8 cellular contexts compared by ENCODE assay signal in genomic region chr3:128153156-128154011, GRCh38. TPM values are rescaled to one million over a fixed set of nuclear protein-coding genes. Genes with fewer than 3 reads are reported as not detected.
DNase-seq lines count a peak whose midpoint lies in the region; ATAC-seq and TF ChIP-seq lines count a peak whose summit lies in the region.

EEFSEC (plus strand) TSS chr3:128153481; CDS start chr3:128153508, 27 bp downstream.

- CTCF ChIA-PET in CD8-positive, alpha-beta T cell (lab: Charles Lee): interaction anchor here (0.7 to 1.2 kb wide), 4 partner anchors 29 to 271 kb away, joined by 3 read pairs; partner anchors contain the start of gene RUVBL1
- CTCF ChIA-PET in activated CD8-positive, alpha-beta T cell treated with anti-CD3 and anti-CD28 coated beads for 36 hours (lab: Charles Lee): interaction anchor here (1.0 to 2.9 kb wide), 3 partner anchors 20 to 25 kb away, joined by 3 to 13 read pairs (median 3); no protein-coding TSS in a partner anchor

- peaks cover 2% of the 10 kb centered on the region for H3K9me3 Mint-ChIP-seq in CD8-positive, alpha-beta T cell
- peaks cover 3% of the 10 kb centered on the region for H3K9me3 Mint-ChIP-seq in activated CD8-positive, alpha-beta T cell treated with anti-CD3 and anti-CD28 coated beads for 36 hours

- WGBS in ectodermal cell, 2 experiments: 0 to 1% methylated on average over 95 of the region's 95 CpGs

- peak within 1 kb of the TSS; percentile 87 for H3K4me3 Mint-ChIP-seq in CD8-positive, alpha-beta T cell
- peak within 1 kb of the TSS; percentile 80 for H3K4me3 Mint-ChIP-seq in activated CD8-positive, alpha-beta T cell treated with anti-CD3 and anti-CD28 coated beads for 36 hours

- intact Hi-C loops in CD8-positive, alpha-beta T cell (cut with DNase I, micrococcal nuclease): loop anchor here (1.0 to 10.0 kb wide), 9 partner anchors 30 to 1679 kb away; partner anchors contain the start of genes RUVBL1 (in 2 of the 2), ABTB1 (in 1 of the 2), IFT122 (in 1 of the 2) and SEC61A1 (in 1 of the 2)
- intact Hi-C loops in activated CD8-positive, alpha-beta T cell treated with anti-CD3 and anti-CD28 coated beads for 36 hours (cut with micrococcal nuclease): no loop called here

- no peaks in the 10 kb centered on the region for H3K36me3 ChIP-seq in CD8-positive, alpha-beta T cell (ENCODE audit: insufficient read depth, low read length)
- H3K36me3 ChIP-seq in ectodermal cell (ENCODE audit: control insufficient read depth, insufficient read depth, low read length): no peaks in the 10 kb centered on the region

- ATAC-seq in CD8-positive, alpha-beta T cell: peak; percentile 90
- peak; percentile 88 for ATAC-seq in GM19438 (IDR thresholded peaks at IDR 0.05; ENCODE audit: low read depth, unreplicated experiment)
- peak; percentile 70 for ATAC-seq in HG03565 (IDR thresholded peaks at IDR 0.05; ENCODE audit: unreplicated experiment)
- peak; percentile 94 for ATAC-seq in activated CD8-positive, alpha-beta T cell treated with anti-CD3 and anti-CD28 coated beads for 36 hours

- peaks cover 36% of the 10 kb centered on the region for H3K36me3 Mint-ChIP-seq in CD8-positive, alpha-beta T cell
- peaks cover 25% of the 10 kb centered on the region for H3K36me3 Mint-ChIP-seq in activated CD8-positive, alpha-beta T cell treated with anti-CD3 and anti-CD28 coated beads for 36 hours (ENCODE audit: low read depth)

- no peak for TF ChIP-seq CTCF in CD8-positive, alpha-beta T cell (IDR thresholded peaks at IDR 0.05)
- no peak for TF ChIP-seq CTCF in activated CD8-positive, alpha-beta T cell treated with anti-CD3 and anti-CD28 coated beads for 36 hours (IDR thresholded peaks at IDR 0.05)

- peak within 1 kb of the TSS; percentile 74 for H3K4me3 ChIP-seq in CD8-positive, alpha-beta T cell (ENCODE audit: low read depth, low read length)
- peak within 1 kb of the TSS; percentile 63 for H3K4me3 ChIP-seq in ectodermal cell (ENCODE audit: insufficient read depth, low read depth, low read length)

- H3K27me3 Mint-ChIP-seq in CD8-positive, alpha-beta T cell (ENCODE audit: low read depth): no peaks in the 10 kb centered on the region
- H3K27me3 Mint-ChIP-seq in activated CD8-positive, alpha-beta T cell treated with anti-CD3 and anti-CD28 coated beads for 36 hours: no peaks in the 10 kb centered on the region

- peak within 1 kb of the TSS; percentile 65 for H3K27ac ChIP-seq in CD8-positive, alpha-beta T cell (ENCODE audit: low read depth, low read length)
- no peak within 1 kb of the TSS for H3K27ac ChIP-seq in ectodermal cell (ENCODE audit: insufficient read depth, low read depth, low read length, poor library complexity, severe bottlenecking)

- H3K4me1 Mint-ChIP-seq in CD8-positive, alpha-beta T cell (ENCODE audit: low read depth): peaks cover 42% of the 10 kb centered on the region
- H3K4me1 Mint-ChIP-seq in activated CD8-positive, alpha-beta T cell treated with anti-CD3 and anti-CD28 coated beads for 36 hours (ENCODE audit: low read depth): peaks cover 12% of the 10 kb centered on the region

- POLR2A ChIA-PET in CD8-positive, alpha-beta T cell (lab: Charles Lee): interaction anchor here (0.6 to 2.2 kb wide), 8 partner anchors 30 to 1678 kb away, joined by 3 to 21 read pairs (median 3); partner anchors contain the start of genes RUVBL1 and SEC61A1
- POLR2A ChIA-PET in activated CD8-positive, alpha-beta T cell treated with anti-CD3 and anti-CD28 coated beads for 36 hours (lab: Charles Lee): interaction anchor here (0.6 to 2.9 kb wide), 9 partner anchors 9 to 153 kb away, joined by 3 to 20 read pairs (median 3); partner anchors contain the start of gene RUVBL1

- H3K27ac Mint-ChIP-seq in CD8-positive, alpha-beta T cell: peak within 1 kb of the TSS; percentile 89
- peak within 1 kb of the TSS; percentile 97 for H3K27ac Mint-ChIP-seq in activated CD8-positive, alpha-beta T cell treated with anti-CD3 and anti-CD28 coated beads for 36 hours

- H3K4me1 ChIP-seq in CD8-positive, alpha-beta T cell (ENCODE audit: insufficient read depth, low read length): peaks cover 14% of the 10 kb centered on the region
- H3K4me1 ChIP-seq in ectodermal cell (ENCODE audit: control insufficient read depth, insufficient read depth, low read length): no peaks in the 10 kb centered on the region

- no peaks in the 10 kb centered on the region for H3K27me3 ChIP-seq in CD8-positive, alpha-beta T cell (ENCODE audit: insufficient read depth, low read length)
- peaks cover 31% of the 10 kb centered on the region for H3K27me3 ChIP-seq in ectodermal cell (ENCODE audit: control insufficient read depth, insufficient read depth, low read length, poor library complexity, severe bottlenecking)

- peak; percentile 77 to 92 (median 83) for DNase-seq in CD8-positive, alpha-beta T cell
- DNase-seq in NCI-H82 (lab: John Stamatoyannopoulos, UW) (peak; percentile 93), lung microvascular endothelial cell (ENCODE audit: low read depth in 2 of 2) (peak; percentile 64 to 85)
- peak; percentile 85 for DNase-seq in activated CD8-positive, alpha-beta T cell treated with anti-CD3 and anti-CD28 coated beads for 36 hours
- peak; percentile 77 to 85 (median 78) for DNase-seq in stimulated activated CD4-positive, alpha-beta T cell treated with anti-CD3 and anti-CD28 coated beads, TNF-alpha, amount 100 ng/mL, for 4 hours (ENCODE audit: low read depth in 3 of 3)

- H3K9me3 ChIP-seq in CD8-positive, alpha-beta T cell (ENCODE audit: low read length): no peaks in the 10 kb centered on the region
- H3K9me3 ChIP-seq in ectodermal cell (ENCODE audit: control insufficient read depth, low read length): no peaks in the 10 kb centered on the region

RNA-seq across cellular contexts. Expression of gene EEFSEC, which starts in this region (rescaled TPM):
- 10 to 100 TPM; 10.8 to 11.6 TPM for total RNA-seq in CD8-positive, alpha-beta T cell
- total RNA-seq in activated CD8-positive, alpha-beta T cell treated with anti-CD3 and anti-CD28 coated beads for 36 hours: 10 to 100 TPM; 19.2 to 19.6 TPM
- 7.7 TPM for polyA plus RNA-seq in ectodermal cell (2013, experiment 1 of 4)
- 8.0 TPM for polyA plus RNA-seq in ectodermal cell (2013, experiment 2 of 4)
- 7.0 TPM for polyA plus RNA-seq in ectodermal cell (2013, experiment 3 of 4)
- polyA plus RNA-seq in ectodermal cell (2013, experiment 4 of 4): 7.9 TPM
- total RNA-seq in lung microvascular endothelial cell: 1.6 and 2.0 TPM in 2 replicates
